Comparison of ENCODE assay signal across 10 cellular contexts in genomic region chr11:94877446-94878200, GRCh38.
DNase-seq lines count a peak whose midpoint lies in the region; ATAC-seq, FAIRE-seq and TF ChIP-seq lines count a peak whose summit lies in the region.
"Had no signal": no experiment of that assay in that cellular context is flagged by ENCODE, and none has a peak within 500 bp of the region (broad histone marks: within the 10 kb centered on the region; RNA-seq: fewer than 3 reads in every experiment).

No MANE protein-coding gene starts in this region.

- TF ChIP-seq EP300 in transverse colon (IDR thresholded peaks at IDR 0.05; ENCODE audit: low read depth) = no peak

- H3K9me3 Mint-ChIP-seq in activated naive CD8-positive, alpha-beta T cell (ENCODE audit: low read depth) = no peaks in the 10 kb centered on the region
- H3K9me3 Mint-ChIP-seq in activated naive CD8-positive, alpha-beta T cell treated with anti-CD3 and anti-CD28 coated beads for 36 hours = no peaks in the 10 kb centered on the region
- H3K9me3 Mint-ChIP-seq in astrocyte (ENCODE audit: unreplicated experiment) = peaks cover 1% of the 10 kb centered on the region

- H3K27me3 ChIP-seq in astrocyte (ENCODE audit: insufficient read depth, low read length) = no peaks in the 10 kb centered on the region
- no peaks in the 10 kb centered on the region for H3K27me3 ChIP-seq in hepatocyte
- no peaks in the 10 kb centered on the region for H3K27me3 ChIP-seq in transverse colon
- H3K27me3 ChIP-seq: tibial artery had no signal

- H3K27me3 Mint-ChIP-seq in activated naive CD8-positive, alpha-beta T cell = peaks cover 1% of the 10 kb centered on the region
- H3K27me3 Mint-ChIP-seq in activated naive CD8-positive, alpha-beta T cell treated with anti-CD3 and anti-CD28 coated beads for 36 hours = no peaks in the 10 kb centered on the region
- no peaks in the 10 kb centered on the region for H3K27me3 Mint-ChIP-seq in astrocyte (ENCODE audit: low read depth, unreplicated experiment)

- no peaks in the 10 kb centered on the region for H3K9me2 ChIP-seq in hepatocyte (replicated peaks; ENCODE audit: insufficient read depth)

- WGBS in hepatocyte (ENCODE audit: low lambda C conversion rate, missing lambda C conversion rate) = 80% methylated on average over 11 of the region's 11 CpGs
- WGBS in transverse colon (ENCODE audit: low coverage in 1 of 2), 2 donors = 79 to 83% methylated on average over 4 to 11 of the region's 11 CpGs

- peak overlapping the region; percentile 64 for H3K4me2 ChIP-seq in astrocyte (ENCODE audit: low read length)
- H3K4me2 ChIP-seq in hepatocyte = no peak overlapping the region

- no peak for FAIRE-seq in astrocyte (lab: Jason Lieb, UNC)

- peaks cover 25% of the 10 kb centered on the region for H3K36me3 ChIP-seq in astrocyte (ENCODE audit: insufficient read depth, low read length)
- peaks cover 4% of the 10 kb centered on the region for H3K36me3 ChIP-seq in hepatocyte (replicated peaks; ENCODE audit: insufficient read depth, low read depth)
- H3K36me3 ChIP-seq in transverse colon = no peaks in the 10 kb centered on the region

- in situ Hi-C loops in transverse colon (cut with MboI; ENCODE audit: low pct_ligation_motif_present in 1 of 4, low pct_unique_long_range_greater_than_20kb in 1 of 4, low sequenced_read_pairs in 3 of 4) = loop anchor here in 1 of 4 donors (25.0 kb wide), 1 partner anchor 240 kb away; no protein-coding TSS in a partner anchor

- peaks cover 22% of the 10 kb centered on the region for H3K4me1 Mint-ChIP-seq in activated naive CD8-positive, alpha-beta T cell (ENCODE audit: low read depth)
- peaks cover 24% of the 10 kb centered on the region for H3K4me1 Mint-ChIP-seq in activated naive CD8-positive, alpha-beta T cell treated with anti-CD3 and anti-CD28 coated beads for 36 hours
- peaks cover 28% of the 10 kb centered on the region for H3K4me1 Mint-ChIP-seq in astrocyte (ENCODE audit: low read depth, unreplicated experiment)

- intact Hi-C loops in transverse colon (cut with DNase I; ENCODE audit: low total_unique reads) = no loop called here

- H3K4me3 ChIP-seq in astrocyte (ENCODE audit: insufficient read depth, low read depth, low read length) (no peak overlapping the region), hepatocyte (no peak overlapping the region), transverse colon (no peak overlapping the region)
- H3K4me3 ChIP-seq: tibial artery had no signal

- peaks cover 28% of the 10 kb centered on the region for H3K4me1 ChIP-seq in astrocyte (ENCODE audit: insufficient read depth, low read length)
- peaks cover 23% of the 10 kb centered on the region for H3K4me1 ChIP-seq in hepatocyte (ENCODE audit: insufficient read depth)
- H3K4me1 ChIP-seq in transverse colon = peaks cover 5 to 15% (median 12%) of the 10 kb centered on the region in 4 donors

- peaks cover 4% of the 10 kb centered on the region for H3K79me2 ChIP-seq in astrocyte (ENCODE audit: insufficient read depth, low read length)
- H3K79me2 ChIP-seq in hepatocyte = no peaks in the 10 kb centered on the region

- H3K9me3 ChIP-seq in astrocyte (ENCODE audit: insufficient read depth, low read depth, low read length) (no peaks in the 10 kb centered on the region), hepatocyte (ENCODE audit: low read depth) (no peaks in the 10 kb centered on the region), transverse colon (no peaks in the 10 kb centered on the region)
- H3K9me3 ChIP-seq: tibial artery had no signal

- no peak for ATAC-seq in GM19467 (IDR thresholded peaks at IDR 0.05; ENCODE audit: unreplicated experiment)

- DNase-seq in activated naive CD8-positive, alpha-beta T cell treated with anti-CD3 and anti-CD28 coated beads for 36 hours = no peak
- DNase-seq in astrocyte (ENCODE audit: low read depth) (peak; percentile 66), hepatocyte (ENCODE audit: low spot score) (no peak), transverse colon (no peak), kidney tubule cell (ENCODE audit: low spot score) (no peak)
- DNase-seq in activated CD8-positive, alpha-beta memory T cell treated with anti-CD3 and anti-CD28 coated beads, Interleukin-2, amount 50 U/mL, for 4 hours = no peak
- DNase-seq: cerebellar nuclear complex had no signal

- peak overlapping the region; percentile 80 for H3K27ac Mint-ChIP-seq in activated naive CD8-positive, alpha-beta T cell
- no peak overlapping the region for H3K27ac Mint-ChIP-seq in activated naive CD8-positive, alpha-beta T cell treated with anti-CD3 and anti-CD28 coated beads for 36 hours
- peak overlapping the region; percentile 98 for H3K27ac Mint-ChIP-seq in astrocyte (ENCODE audit: unreplicated experiment)

- no peak overlapping the region for H3K4me3 Mint-ChIP-seq in activated naive CD8-positive, alpha-beta T cell
- H3K4me3 Mint-ChIP-seq in activated naive CD8-positive, alpha-beta T cell treated with anti-CD3 and anti-CD28 coated beads for 36 hours = no peak overlapping the region
- no peak overlapping the region for H3K4me3 Mint-ChIP-seq in astrocyte (ENCODE audit: unreplicated experiment)

- H4K20me1 ChIP-seq in astrocyte (ENCODE audit: insufficient read depth, low read length) (no peaks in the 10 kb centered on the region), hepatocyte (ENCODE audit: insufficient read depth, poor library complexity, severe bottlenecking) (no peaks in the 10 kb centered on the region)

- TF ChIP-seq POLR2A in transverse colon (IDR thresholded peaks at IDR 0.05) = no peak

- H3K27ac ChIP-seq in astrocyte (ENCODE audit: low read depth, low read length) = peak overlapping the region; percentile 90
- peak overlapping the region; percentile 91 for H3K27ac ChIP-seq in hepatocyte
- peak overlapping the region; percentile 52 to 80 (median 67) for H3K27ac ChIP-seq in transverse colon

- H2AFZ ChIP-seq in astrocyte (ENCODE audit: low read depth, low read length) (no peak overlapping the region), hepatocyte (no peak overlapping the region)

- TF ChIP-seq CTCF in astrocyte (IDR thresholded peaks at IDR 0.05; ENCODE audit: insufficient read depth, low read depth, low read length) (no peak), hepatocyte (IDR thresholded peaks at IDR 0.05; ENCODE audit: poor library complexity) (no peak), transverse colon (IDR thresholded peaks at IDR 0.05) (no peak)

- no peaks in the 10 kb centered on the region for H3K36me3 Mint-ChIP-seq in activated naive CD8-positive, alpha-beta T cell
- no peaks in the 10 kb centered on the region for H3K36me3 Mint-ChIP-seq in activated naive CD8-positive, alpha-beta T cell treated with anti-CD3 and anti-CD28 coated beads for 36 hours
- peaks cover 34% of the 10 kb centered on the region for H3K36me3 Mint-ChIP-seq in astrocyte (ENCODE audit: low read depth, unreplicated experiment)

- peak overlapping the region; percentile 66 for H3K9ac ChIP-seq in astrocyte (ENCODE audit: low read length)
